1 cellular context compared by ENCODE assay signal in the genomic region with DNA sequence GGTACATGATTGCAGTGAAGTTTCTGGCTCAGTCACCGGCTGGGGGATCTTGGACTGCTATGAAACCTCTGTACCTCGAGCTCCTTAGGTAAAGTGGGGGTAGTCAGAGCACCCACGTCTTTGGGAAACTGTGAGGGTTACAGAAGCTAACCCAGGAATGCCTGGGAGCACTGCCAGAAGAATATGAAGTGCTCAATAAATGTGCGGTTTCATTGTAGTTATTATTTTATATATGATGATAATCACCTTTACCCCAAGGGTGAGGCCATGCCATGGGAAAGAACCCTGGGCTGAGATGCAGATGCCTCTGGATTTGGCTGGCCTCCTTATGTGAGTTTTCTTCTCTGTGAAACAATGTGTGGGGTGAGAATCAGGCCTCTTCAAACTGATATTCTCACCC.
TF ChIP-seq lines count a peak whose summit lies in the region.

No MANE protein-coding gene starts in this region.

TF ChIP-seq in A549, 52 proteins besides CTCF, POLR2A, EP300 and RAD21:
- TF ChIP-seq PHF8 (IDR thresholded peaks at IDR 0.05; ENCODE audit: borderline replicate concordance, low read depth) (no peak), MAFK (IDR thresholded peaks at IDR 0.05; ENCODE audit: partially characterized antibody) (no peak), SREBF2 (IDR thresholded peaks at IDR 0.05) (no peak), EHF (CRISPR knock-in tag; IDR thresholded peaks at IDR 0.05) (no peak), ZSCAN20 (CRISPR knock-in tag; IDR thresholded peaks at IDR 0.05) (no peak), FOSL2 (IDR thresholded peaks at IDR 0.05) (no peak), FOSL2 (CRISPR knock-in tag; IDR thresholded peaks at IDR 0.05) (no peak), FOSB (CRISPR knock-in tag; IDR thresholded peaks at IDR 0.05) (no peak), FOXS1 (CRISPR knock-in tag; IDR thresholded peaks at IDR 0.05) (no peak), BHLHE40 (IDR thresholded peaks at IDR 0.05; ENCODE audit: low read depth, low read length) (no peak)
- TF ChIP-seq, protein P1, sequence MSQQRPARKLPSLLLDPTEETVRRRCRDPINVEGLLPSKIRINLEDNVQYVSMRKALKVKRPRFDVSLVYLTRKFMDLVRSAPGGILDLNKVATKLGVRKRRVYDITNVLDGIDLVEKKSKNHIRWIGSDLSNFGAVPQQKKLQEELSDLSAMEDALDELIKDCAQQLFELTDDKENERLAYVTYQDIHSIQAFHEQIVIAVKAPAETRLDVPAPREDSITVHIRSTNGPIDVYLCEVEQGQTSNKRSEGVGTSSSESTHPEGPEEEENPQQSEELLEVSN (IDR thresholded peaks at IDR 0.05; ENCODE audit: borderline replicate concordance, low read depth), result no peak
